In genomic region chr17:4381690-4382671, GRCh38 we compare ENCODE assay signal across 2 cellular contexts.
A peak's percentile ranks its signal among the peaks of the same experiment; 100 is the strongest.
TF ChIP-seq lines count a peak whose summit lies in the region.

No MANE protein-coding gene starts in this region.

TF ChIP-seq in HEK293T, 16 proteins besides CTCF, POLR2A, EP300 and RAD21:
- TF ChIP-seq FOXK2 (IDR thresholded peaks at IDR 0.05) (no peak), ZNF384 (IDR thresholded peaks at IDR 0.05) (0 out of 2 replicates have a peak, but pooled peaks have one; percentile 7)

TF ChIP-seq in K562, 482 proteins besides CTCF, POLR2A, EP300 and RAD21:
- TF ChIP-seq ZNF239 (CRISPR knock-in tag; IDR thresholded peaks at IDR 0.05) = no peak
- TF ChIP-seq, protein P1, sequence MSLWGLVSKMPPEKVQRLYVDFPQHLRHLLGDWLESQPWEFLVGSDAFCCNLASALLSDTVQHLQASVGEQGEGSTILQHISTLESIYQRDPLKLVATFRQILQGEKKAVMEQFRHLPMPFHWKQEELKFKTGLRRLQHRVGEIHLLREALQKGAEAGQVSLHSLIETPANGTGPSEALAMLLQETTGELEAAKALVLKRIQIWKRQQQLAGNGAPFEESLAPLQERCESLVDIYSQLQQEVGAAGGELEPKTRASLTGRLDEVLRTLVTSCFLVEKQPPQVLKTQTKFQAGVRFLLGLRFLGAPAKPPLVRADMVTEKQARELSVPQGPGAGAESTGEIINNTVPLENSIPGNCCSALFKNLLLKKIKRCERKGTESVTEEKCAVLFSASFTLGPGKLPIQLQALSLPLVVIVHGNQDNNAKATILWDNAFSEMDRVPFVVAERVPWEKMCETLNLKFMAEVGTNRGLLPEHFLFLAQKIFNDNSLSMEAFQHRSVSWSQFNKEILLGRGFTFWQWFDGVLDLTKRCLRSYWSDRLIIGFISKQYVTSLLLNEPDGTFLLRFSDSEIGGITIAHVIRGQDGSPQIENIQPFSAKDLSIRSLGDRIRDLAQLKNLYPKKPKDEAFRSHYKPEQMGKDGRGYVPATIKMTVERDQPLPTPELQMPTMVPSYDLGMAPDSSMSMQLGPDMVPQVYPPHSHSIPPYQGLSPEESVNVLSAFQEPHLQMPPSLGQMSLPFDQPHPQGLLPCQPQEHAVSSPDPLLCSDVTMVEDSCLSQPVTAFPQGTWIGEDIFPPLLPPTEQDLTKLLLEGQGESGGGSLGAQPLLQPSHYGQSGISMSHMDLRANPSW (CRISPR knock-in tag; IDR thresholded peaks at IDR 0.05) = no peak
- TF ChIP-seq POLR2H (tag; IDR thresholded peaks at IDR 0.05; ENCODE audit: low read depth) = no peak
- peak; percentile 57 for TF ChIP-seq ZNF121 (CRISPR knock-in tag; conservative IDR thresholded peaks at IDR 0.05)
